In the genomic region with DNA sequence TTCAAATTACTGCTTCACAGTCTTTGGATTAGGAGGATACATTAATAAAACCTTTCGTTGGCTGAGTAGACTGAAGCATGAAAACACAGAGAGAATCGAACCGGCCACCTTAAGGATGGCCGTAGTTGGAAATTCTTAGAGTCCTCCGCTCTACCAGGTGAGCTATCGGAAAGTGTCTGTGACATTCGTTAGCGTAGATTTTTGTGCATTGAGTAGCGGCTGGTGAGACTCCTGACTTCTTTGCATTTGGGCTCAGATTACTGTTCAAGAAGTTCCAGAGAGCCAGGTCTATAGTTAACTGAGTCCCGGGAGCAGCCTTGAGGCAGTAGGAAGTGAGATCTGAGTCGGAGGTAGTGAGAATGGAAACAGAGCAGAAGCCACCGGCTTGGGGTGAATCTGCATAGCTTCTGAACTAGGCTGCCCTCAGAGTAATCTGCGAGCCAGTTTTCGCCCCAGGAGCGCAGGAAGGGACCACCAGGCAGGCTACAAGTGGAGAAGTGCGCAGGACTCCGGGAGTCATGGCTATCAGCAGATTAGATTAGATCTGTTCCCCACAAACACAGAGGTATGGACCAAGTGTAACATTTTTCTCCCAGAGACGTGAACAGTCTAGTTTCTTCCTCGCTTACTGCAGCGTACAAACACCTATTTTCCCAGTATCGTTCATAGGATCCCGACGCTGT, we compare ENCODE assay signal across 9 cellular contexts. TPM values are rescaled to one million over a fixed set of nuclear protein-coding genes. Genes with fewer than 3 reads are reported as not detected.
DNase-seq lines count a peak whose midpoint lies in the region; ATAC-seq, FAIRE-seq and TF ChIP-seq lines count a peak whose summit lies in the region.
"Had no signal": no experiment of that assay in that cellular context is flagged by ENCODE, and none has a peak within 500 bp of the region (broad histone marks: within the 10 kb centered on the region; RNA-seq: fewer than 3 reads in every experiment).

No MANE protein-coding gene starts in this region.

- peaks cover 4 to 8% of the 10 kb centered on the region in 2 experiments; a peak in 4 of 5 replicates for H3K9me3 Mint-ChIP-seq in H9

- intact Hi-C loops in tibial artery (cut with DNase I; ENCODE audit: low total_unique reads): no loop called here

- peaks cover 0 to 7% (median 0%) of the 10 kb centered on the region in 11 experiments; a peak in 2 of 22 replicates for H4K20me1 ChIP-seq in BLaER1 treated with 17β-estradiol and CSF1 and Interleukin-3, amounts not matched to agents 10 nM and 100 nM
- no peaks in the 10 kb centered on the region for H4K20me1 ChIP-seq in H9 (ENCODE audit: control insufficient read depth, insufficient read depth, insufficient read length)

- H3K36me3 ChIP-seq in BLaER1 treated with 17β-estradiol and CSF1 and Interleukin-3, amounts not matched to agents 10 nM and 100 nM: no peaks in the 10 kb centered on the region
- H3K36me3 ChIP-seq in tibial artery: no peaks in the 10 kb centered on the region

- peak; percentile 70 for DNase-seq in H9
- DNase-seq in RCC 7860 (ENCODE audit: low spot score): peak; percentile 54
- peak; percentile 29 to 82 for DNase-seq in cardiac fibroblast (ENCODE audit: low read depth in 2 of 2)
- peak; percentile 44 for DNase-seq in medulla oblongata (ENCODE audit: extremely low spot score)
- DNase-seq in tibial artery: no peak
- no peak for DNase-seq in NCI-H1092 (lab: John Stamatoyannopoulos, UW)

- H3T11ph ChIP-seq in H9 (ENCODE audit: low read length): no peak overlapping the region

- no peak overlapping the region for H2BK120ac ChIP-seq in H9 (ENCODE audit: low read depth, low read length, poor library complexity, severe bottlenecking)

- peaks cover 29% of the 10 kb centered on the region in 2 experiments for H3K4me1 Mint-ChIP-seq in H9

- peaks cover 0 to 2% (median 0%) of the 10 kb centered on the region in 3 experiments; a peak in 1 of 7 replicates for H3K36me3 Mint-ChIP-seq in H9 (ENCODE audit: insufficient read depth in 1 of 3, low read depth in 3 of 3)

- no peaks in the 10 kb centered on the region for H3K79me1 ChIP-seq in H9 (ENCODE audit: insufficient read depth, low read depth, low read length, poor library complexity, severe bottlenecking)

- no peak overlapping the region for H4K5ac ChIP-seq in H9 (ENCODE audit: insufficient read length, low read depth, low read length)

- H3K18ac ChIP-seq in H9 (ENCODE audit: insufficient read length, low read depth, low read length): no peak overlapping the region

- peak overlapping the region in 2 of 3 experiments; percentile 74 to 76; a peak in 3 of 7 replicates for H3K27ac Mint-ChIP-seq in H9

- peak overlapping the region in 3 of 11 experiments; percentile 6 to 38 (median 14); a peak in 2 of 22 replicates for H3K9ac ChIP-seq in BLaER1 treated with 17β-estradiol and CSF1 and Interleukin-3, amounts not matched to agents 10 nM and 100 nM
- H3K9ac ChIP-seq in H9 (ENCODE audit: extremely low read depth, insufficient read length, low read length): peak overlapping the region; percentile 23

- peaks cover 79 to 93% (median 87%) of the 10 kb centered on the region in 11 experiments for H3K27me3 ChIP-seq in BLaER1 treated with 17β-estradiol and CSF1 and Interleukin-3, amounts not matched to agents 10 nM and 100 nM
- peaks cover 8% of the 10 kb centered on the region; the same call in 1 of the 2 replicates for H3K27me3 ChIP-seq in H9 (ENCODE audit: insufficient read depth, low read length)
- no peaks in the 10 kb centered on the region for H3K27me3 ChIP-seq in tibial artery

- H3K79me2 ChIP-seq in H9 (ENCODE audit: insufficient read depth, low read length): no peaks in the 10 kb centered on the region

- no CpG with 5 or more reads among the region's 23 CpGs for WGBS in H9 (ENCODE audit: extremely low coverage, insufficient read length, low lambda C conversion rate)

- TF ChIP-seq CTCF in H9 (conservative IDR thresholded peaks at IDR 0.05) (no peak), cardiac fibroblast (IDR thresholded peaks at IDR 0.05; ENCODE audit: low read depth, low read length) (no peak), tibial artery (IDR thresholded peaks at IDR 0.05) (no peak)

- no peak overlapping the region for H3K56ac ChIP-seq in H9 (ENCODE audit: insufficient read length, low read depth, low read length)

- no peak overlapping the region for H2BK12ac ChIP-seq in H9 (ENCODE audit: insufficient read length, low read depth, low read length)

- peak overlapping the region; percentile 28 to 65 (median 52); a peak in 18 of 20 replicates for H3K4me3 ChIP-seq in BLaER1 treated with 17β-estradiol and CSF1 and Interleukin-3, amounts not matched to agents 10 nM and 100 nM
- H3K4me3 ChIP-seq in cardiac fibroblast (replicated peaks in 1 of 2; ENCODE audit: low read depth in 2 of 2, low read length in 2 of 2) (peak overlapping the region; percentile 39 to 49), tibial artery (peak overlapping the region; percentile 11 to 48)
- H3K4me3 ChIP-seq: lung had no signal

- H3K4ac ChIP-seq in H9 (ENCODE audit: low read depth, low read length): no peak overlapping the region

- H4K8ac ChIP-seq in H9 (replicated peaks; ENCODE audit: insufficient read length, low read depth, low read length): no peak overlapping the region

- H2AK5ac ChIP-seq in H9 (ENCODE audit: insufficient read length, low read length): no peak overlapping the region

- peak overlapping the region; percentile 63 for H2AFZ ChIP-seq in H9 (ENCODE audit: low read length)

- no peak overlapping the region for H3K27ac ChIP-seq in BLaER1 treated with 17β-estradiol and CSF1 and Interleukin-3, amounts not matched to agents 10 nM and 100 nM
- H3K27ac ChIP-seq in H9 (ENCODE audit: insufficient read length, low read depth, low read length) (no peak overlapping the region), tibial artery (peak overlapping the region in 1 of 2 donors; percentile 12)

- H3K9me3 ChIP-seq in BLaER1 treated with 17β-estradiol and CSF1 and Interleukin-3, amounts not matched to agents 10 nM and 100 nM (replicated peaks in 1 of 11): peaks cover 18 to 49% (median 39%) of the 10 kb centered on the region in 11 experiments
- H3K9me3 ChIP-seq in H9 (ENCODE audit: control insufficient read depth, low read depth, low read length): no peaks in the 10 kb centered on the region
- no peaks in the 10 kb centered on the region for H3K9me3 ChIP-seq in tibial artery

- ATAC-seq in GM19328 (IDR thresholded peaks at IDR 0.05; ENCODE audit: unreplicated experiment): no peak

- peaks cover 43% of the 10 kb centered on the region for H3K23me2 ChIP-seq in H9 (ENCODE audit: insufficient read length, low read depth, low read length, poor library complexity, severe bottlenecking)

- H3K4me3 Mint-ChIP-seq in H9: peak overlapping the region; percentile 86 to 94

- H4K91ac ChIP-seq in H9 (ENCODE audit: insufficient read length, low read depth, low read length): no peak overlapping the region

- peaks cover 11 to 25% (median 22%) of the 10 kb centered on the region in 10 experiments for H3K4me1 ChIP-seq in BLaER1 treated with 17β-estradiol and CSF1 and Interleukin-3, amounts not matched to agents 10 nM and 100 nM
- H3K4me1 ChIP-seq in H9 (ENCODE audit: insufficient read depth, low read length) (no peaks in the 10 kb centered on the region), tibial artery (peaks cover 0 to 52% (median 36%) of the 10 kb centered on the region in 4 donors)

- no peak overlapping the region for H2BK15ac ChIP-seq in H9 (ENCODE audit: low read depth, low read length)

- peak overlapping the region; percentile 70 to 92 (median 85) for H3K4me2 ChIP-seq in BLaER1 treated with 17β-estradiol and CSF1 and Interleukin-3, amounts not matched to agents 10 nM and 100 nM
- peak overlapping the region; percentile 96 for H3K4me2 ChIP-seq in H9 (ENCODE audit: insufficient read depth, insufficient read length, low read length)

- no peak overlapping the region for H2BK20ac ChIP-seq in H9 (ENCODE audit: low read depth, low read length, poor library complexity, severe bottlenecking)

- H3K14ac ChIP-seq in H9 (ENCODE audit: insufficient read depth, low read length): no peak overlapping the region

- peaks cover 71% of the 10 kb centered on the region for H3K27me3 Mint-ChIP-seq in H9 (ENCODE audit: low read depth)

- no peak overlapping the region for H3K23ac ChIP-seq in H9 (ENCODE audit: insufficient read length, low read depth, low read length)

- no peak for FAIRE-seq in RCC 7860 (lab: Jason Lieb, UNC)

- H2BK5ac ChIP-seq in H9 (ENCODE audit: insufficient read length, low read length): no peak overlapping the region

RNA-seq across cellular contexts. Expression of gene OR6S1, which starts 11.0 kb away (rescaled TPM):
- not detected in 2 replicates for total RNA-seq in H9 (2021)
- total RNA-seq: lung had no signal

RNA-seq across cellular contexts. Expression of gene RNASE12, which starts 39.3 kb away (rescaled TPM):
- not detected in 2 replicates for total RNA-seq in H9 (2021)
- total RNA-seq: lung had no signal

RNA-seq across cellular contexts. Expression of gene RNASE11, which starts 42.7 kb away (rescaled TPM):
- not detected in 2 replicates for total RNA-seq in H9 (2021)
- total RNA-seq: lung had no signal

RNA-seq across cellular contexts. Expression of gene RNASE4, which starts 53.9 kb away (rescaled TPM):
- not detected in 2 replicates for total RNA-seq in H9 (2021)

RNA-seq across cellular contexts. Expression of gene ANG, which starts 58.1 kb away (rescaled TPM):
- 3.2 and 3.8 TPM in 2 replicates for total RNA-seq in H9 (2021)

Comparison
In these comparisons a context has a peak if more than half of its experiments do, and no peak if none do; other contexts are left out.
1. DNase-seq: peak in H9 (single experiment), RCC 7860 (single experiment), cardiac fibroblast (2 of 2) and medulla oblongata (single experiment); none in tibial artery (0 of 2) and NCI-H1092 (single experiment).
2. Peak in every context shown above with its lines, with median percentiles within 50 percentile points of each other: H3K4me3 ChIP-seq.